Comparison of ENCODE assay signal across 25 cellular contexts in genomic region chr12:54744590-54744989, GRCh38.
DNase-seq lines count a peak whose midpoint lies in the region; ATAC-seq, FAIRE-seq and TF ChIP-seq lines count a peak whose summit lies in the region.
"Had no signal": no experiment of that assay in that cellular context is flagged by ENCODE, and none has a peak within 500 bp of the region (broad histone marks: within the 10 kb centered on the region; RNA-seq: fewer than 3 reads in every experiment).

No MANE protein-coding gene starts in this region.

- DNase-seq in Caco-2, result peak; percentile 27 to 42
- no peak for DNase-seq in effector memory CD8-positive, alpha-beta T cell
- no peak for DNase-seq in immature natural killer cell
- peak; percentile 50 for DNase-seq in HepG2 (ENCODE audit: low spot score)
- DNase-seq in prostate gland (ENCODE audit: low spot score), result no peak
- no peak for DNase-seq in sciatic nerve (ENCODE audit: low spot score)
- no peak for DNase-seq in smooth muscle cell (lab: John Stamatoyannopoulos, UW; ENCODE audit: unreplicated experiment)
- DNase-seq in PC-9, result no peak
- DNase-seq: AML-193; CD4-positive, alpha-beta T cell; CD8-positive, alpha-beta T cell; DMS 273 treated with DMSO at 0.1 percent for 48 hours; DMS153; DMS79; DND-41; EL; GDM1 had no signal

- in situ Hi-C loops in HepG2 (cut with HindIII; ENCODE audit: extremely low pct_ligation_motif_present, low pct_unique_long_range_greater_than_20kb), result no loop called here

- H3K9me2 ChIP-seq in PC-9 (ENCODE audit: insufficient read depth), result no peaks in the 10 kb centered on the region

- peaks cover 11% of the 10 kb centered on the region for H3K27me3 Mint-ChIP-seq in Caco-2 (ENCODE audit: insufficient read depth, unreplicated experiment)
- H3K27me3 Mint-ChIP-seq in effector memory CD8-positive, alpha-beta T cell, result peaks cover 0 to 6% of the 10 kb centered on the region in 2 donors
- peaks cover 0 to 3% (median 2%) of the 10 kb centered on the region in 3 donors for H3K27me3 Mint-ChIP-seq in immature natural killer cell (ENCODE audit: low read depth in 3 of 3)
- H3K27me3 Mint-ChIP-seq: CD4-positive, alpha-beta T cell had no signal

- H3K36me3 ChIP-seq in Caco-2 (ENCODE audit: control insufficient read depth, insufficient read depth, low read length), result no peaks in the 10 kb centered on the region
- no peaks in the 10 kb centered on the region for H3K36me3 ChIP-seq in HepG2 (replicated peaks in 1 of 2; ENCODE audit: control insufficient read depth in 1 of 2, insufficient read depth in 2 of 2, low read length in 2 of 2)
- no peaks in the 10 kb centered on the region for H3K36me3 ChIP-seq in prostate gland
- no peaks in the 10 kb centered on the region for H3K36me3 ChIP-seq in smooth muscle cell (ENCODE audit: low read depth)
- H3K36me3 ChIP-seq in PC-9 (ENCODE audit: low read depth), result no peaks in the 10 kb centered on the region
- H3K36me3 ChIP-seq: BLaER1 treated with 17β-estradiol and CSF1 and Interleukin-3, amounts not matched to agents 10 nM and 100 nM had no signal

- H2AFZ ChIP-seq in HepG2 (ENCODE audit: low read length), result no peak overlapping the region
- H2AFZ ChIP-seq in smooth muscle cell (ENCODE audit: low read depth), result no peak overlapping the region
- H2AFZ ChIP-seq in PC-9, result no peak overlapping the region

- TF ChIP-seq EP300 in HepG2 (IDR thresholded peaks at IDR 0.05; ENCODE audit: low read depth in 2 of 2, low read length in 2 of 2) (no peak; a peak in 1 of 4 replicates), HepG2 (CRISPR knock-in tag; IDR thresholded peaks at IDR 0.05; ENCODE audit: borderline replicate concordance) (no peak)

- 0% methylated on average over 2 of the region's 2 CpGs for WGBS in HepG2 (ENCODE audit: low lambda C conversion rate)
- 57% methylated on average over 2 of the region's 2 CpGs for WGBS in prostate gland
- 70% methylated on average over 2 of the region's 2 CpGs for WGBS in smooth muscle cell (ENCODE audit: low lambda C conversion rate)

- TF ChIP-seq POLR2A in HepG2 (IDR thresholded peaks at IDR 0.05; ENCODE audit: insufficient read depth in 1 of 2, low read depth in 2 of 2, low read length in 2 of 2), result no peak
- TF ChIP-seq POLR2A in prostate gland (IDR thresholded peaks at IDR 0.05), result no peak

- H3K27ac Mint-ChIP-seq in Caco-2 (ENCODE audit: unreplicated experiment), result no peak overlapping the region
- H3K27ac Mint-ChIP-seq in effector memory CD8-positive, alpha-beta T cell, result peak overlapping the region; percentile 14 to 89
- peak overlapping the region in 5 of 6 donors; percentile 2 to 91 (median 56) for H3K27ac Mint-ChIP-seq in immature natural killer cell
- H3K27ac Mint-ChIP-seq: B cell; CD4-positive, alpha-beta T cell; CD8-positive, alpha-beta T cell had no signal

- H3K4me1 Mint-ChIP-seq in Caco-2 (ENCODE audit: low read depth, unreplicated experiment) (no peaks in the 10 kb centered on the region), immature natural killer cell (peaks cover 56 to 63% of the 10 kb centered on the region in 2 donors)
- H3K4me1 Mint-ChIP-seq in effector memory CD8-positive, alpha-beta T cell (ENCODE audit: low read depth in 2 of 2), result peaks cover 32 to 41% of the 10 kb centered on the region in 2 donors

- no peak overlapping the region for H3K4me3 ChIP-seq in Caco-2 (ENCODE audit: low read depth, low read length)
- H3K4me3 ChIP-seq in HepG2 (replicated peaks in 1 of 3; ENCODE audit: insufficient read depth in 1 of 3, low read depth in 2 of 3, low read length in 3 of 3), result no peak overlapping the region
- no peak overlapping the region for H3K4me3 ChIP-seq in prostate gland
- H3K4me3 ChIP-seq in smooth muscle cell, result no peak overlapping the region
- no peak overlapping the region for H3K4me3 ChIP-seq in PC-9
- H3K4me3 ChIP-seq: A549; BLaER1 treated with 17β-estradiol and CSF1 and Interleukin-3, amounts not matched to agents 10 nM and 100 nM; GM12878 had no signal

- H3K9me3 ChIP-seq in Caco-2 (no peaks in the 10 kb centered on the region; the same call in 1 of the 2 replicates), HepG2 (ENCODE audit: low read length) (peaks cover 10% of the 10 kb centered on the region; the same call in 1 of the 2 replicates), prostate gland (no peaks in the 10 kb centered on the region), smooth muscle cell (replicated peaks; ENCODE audit: low read depth) (no peaks in the 10 kb centered on the region), PC-9 (ENCODE audit: insufficient read depth, low read depth) (no peaks in the 10 kb centered on the region)
- H3K9me3 ChIP-seq: A549 had no signal

- intact Hi-C loops in Caco-2 (cut with micrococcal nuclease; ENCODE audit: unreplicated experiment) (no loop called here), HepG2 (cut with micrococcal nuclease; ENCODE audit: unreplicated experiment) (no loop called here), prostate gland (cut with DNase I) (no loop called here), sciatic nerve (cut with DNase I) (no loop called here), PC-9 (cut with micrococcal nuclease; ENCODE audit: unreplicated experiment) (no loop called here)

- BruUV-seq in Caco-2 (replicated peaks; lab: Mats Ljungman, UMichigan) (no TSS peak), HepG2 (replicated peaks; lab: Mats Ljungman, UMichigan) (no TSS peak), PC-9 (replicated peaks; lab: Mats Ljungman, UMichigan) (no TSS peak)

- H3K79me2 ChIP-seq in HepG2 (ENCODE audit: insufficient read depth, low read length) (no peaks in the 10 kb centered on the region), smooth muscle cell (ENCODE audit: low read depth) (no peaks in the 10 kb centered on the region), PC-9 (ENCODE audit: low read depth) (no peaks in the 10 kb centered on the region)

- H3K4me2 ChIP-seq in HepG2 (ENCODE audit: low read depth, low read length) (no peak overlapping the region), smooth muscle cell (no peak overlapping the region), PC-9 (no peak overlapping the region)
- H3K4me2 ChIP-seq: A549; BLaER1 treated with 17β-estradiol and CSF1 and Interleukin-3, amounts not matched to agents 10 nM and 100 nM had no signal

- FAIRE-seq in HepG2 (lab: Jason Lieb, UNC), result peak; percentile 18
- FAIRE-seq: A549, GM12878, GM12892, GM18507 had no signal

- H3K36me3 Mint-ChIP-seq in Caco-2 (ENCODE audit: insufficient read depth, unreplicated experiment) (no peaks in the 10 kb centered on the region), immature natural killer cell (peaks cover 0 to 7% (median 0%) of the 10 kb centered on the region in 3 donors)
- peaks cover 4% of the 10 kb centered on the region for H3K36me3 Mint-ChIP-seq in effector memory CD8-positive, alpha-beta T cell (ENCODE audit: insufficient read depth)
- H3K36me3 Mint-ChIP-seq: CD8-positive, alpha-beta T cell had no signal

- no peaks in the 10 kb centered on the region for H3K4me1 ChIP-seq in Caco-2
- no peaks in the 10 kb centered on the region for H3K4me1 ChIP-seq in HepG2 (ENCODE audit: insufficient read depth, low read length)
- no peaks in the 10 kb centered on the region for H3K4me1 ChIP-seq in prostate gland (replicated peaks)
- H3K4me1 ChIP-seq in smooth muscle cell (ENCODE audit: low read depth), result no peaks in the 10 kb centered on the region
- no peaks in the 10 kb centered on the region for H3K4me1 ChIP-seq in PC-9 (replicated peaks; ENCODE audit: insufficient read depth)
- H3K4me1 ChIP-seq: A549 had no signal

- CTCF ChIA-PET in Caco-2 (lab: Charles Lee) (no interaction called here), HepG2 (lab: Yijun Ruan, JAX; ENCODE audit: low intra/inter-chr PET ratio, low total read pairs) (no interaction called here), PC-9 (lab: Charles Lee) (no interaction called here)

- no peaks in the 10 kb centered on the region for H3K27me3 ChIP-seq in Caco-2 (replicated peaks; ENCODE audit: control insufficient read depth, insufficient read depth, low read length)
- no peaks in the 10 kb centered on the region for H3K27me3 ChIP-seq in HepG2 (ENCODE audit: control insufficient read depth in 1 of 2, insufficient read depth in 2 of 2, low read length in 2 of 2)
- H3K27me3 ChIP-seq in prostate gland (replicated peaks; ENCODE audit: insufficient read depth), result no peaks in the 10 kb centered on the region
- H3K27me3 ChIP-seq in smooth muscle cell (ENCODE audit: low read depth), result no peaks in the 10 kb centered on the region
- H3K27me3 ChIP-seq in PC-9 (ENCODE audit: insufficient read depth, low read depth), result no peaks in the 10 kb centered on the region
- H3K27me3 ChIP-seq: BLaER1 treated with 17β-estradiol and CSF1 and Interleukin-3, amounts not matched to agents 10 nM and 100 nM had no signal

- no peak for TF ChIP-seq CTCF in Caco-2 (IDR thresholded peaks at IDR 0.05; ENCODE audit: insufficient read depth in 1 of 2, low read depth in 1 of 2, low read length in 1 of 2, severe bottlenecking in 1 of 2, unreplicated experiment in 1 of 2)
- TF ChIP-seq CTCF in HepG2 (CRISPR knock-in tag; IDR thresholded peaks at IDR 0.05), result no peak
- TF ChIP-seq CTCF in prostate gland (IDR thresholded peaks at IDR 0.05), result no peak
- TF ChIP-seq CTCF in smooth muscle cell (IDR thresholded peaks at IDR 0.05; ENCODE audit: borderline replicate concordance, insufficient read depth, poor library complexity, severe bottlenecking), result no peak
- TF ChIP-seq CTCF in PC-9 (conservative IDR thresholded peaks at IDR 0.05), result no peak

- H3F3A ChIP-seq in smooth muscle cell (ENCODE audit: low read depth), result no peaks in the 10 kb centered on the region
- H3F3A ChIP-seq in PC-9 (ENCODE audit: insufficient read depth, low read depth), result no peaks in the 10 kb centered on the region

- POLR2A ChIA-PET in Caco-2 (lab: Charles Lee) (no interaction called here), HepG2 (lab: Yijun Ruan, JAX) (no interaction called here), PC-9 (lab: Charles Lee; ENCODE audit: unreplicated experiment) (no interaction called here)

- H3K9ac ChIP-seq in HepG2 (ENCODE audit: insufficient read depth, low read depth, low read length), result no peak overlapping the region
- no peak overlapping the region for H3K9ac ChIP-seq in smooth muscle cell (ENCODE audit: low read depth)
- H3K9ac ChIP-seq: BLaER1 treated with 17β-estradiol and CSF1 and Interleukin-3, amounts not matched to agents 10 nM and 100 nM had no signal

- H3K4me3 Mint-ChIP-seq in Caco-2 (ENCODE audit: unreplicated experiment) (no peak overlapping the region), immature natural killer cell (no peak overlapping the region)
- H3K4me3 Mint-ChIP-seq in effector memory CD8-positive, alpha-beta T cell, result no peak overlapping the region
- H3K4me3 Mint-ChIP-seq: B cell; CD4-positive, alpha-beta T cell; CD8-positive, alpha-beta T cell had no signal

- H3K9me3 Mint-ChIP-seq in Caco-2 (ENCODE audit: unreplicated experiment) (peaks cover 10% of the 10 kb centered on the region), immature natural killer cell (peaks cover 0 to 3% (median 0%) of the 10 kb centered on the region in 6 donors)
- H3K9me3 Mint-ChIP-seq in effector memory CD8-positive, alpha-beta T cell, result peaks cover 0 to 7% of the 10 kb centered on the region in 2 donors
- H3K9me3 Mint-ChIP-seq: CD4-positive, alpha-beta T cell had no signal

- H4K20me1 ChIP-seq in HepG2 (ENCODE audit: insufficient read depth, low read length) (no peaks in the 10 kb centered on the region), smooth muscle cell (ENCODE audit: low read depth) (no peaks in the 10 kb centered on the region), PC-9 (ENCODE audit: insufficient read depth) (no peaks in the 10 kb centered on the region)
- H4K20me1 ChIP-seq: BLaER1 treated with 17β-estradiol and CSF1 and Interleukin-3, amounts not matched to agents 10 nM and 100 nM had no signal

- TF ChIP-seq RAD21 in HepG2 (CRISPR knock-in tag; IDR thresholded peaks at IDR 0.05), result no peak

- ATAC-seq in effector memory CD8-positive, alpha-beta T cell (replicated peaks), result no peak
- ATAC-seq in HepG2 (peak; percentile 63), sciatic nerve (no peak)
- ATAC-seq: A549; CD8-positive, alpha-beta T cell; GM12878 had no signal

- H3K27ac ChIP-seq in HepG2 (ENCODE audit: extremely low read length, insufficient read depth, low read length) (no peak overlapping the region), prostate gland (no peak overlapping the region), smooth muscle cell (ENCODE audit: low read depth) (no peak overlapping the region), PC-9 (no peak overlapping the region)
- H3K27ac ChIP-seq: 22Rv1; A549; BLaER1 treated with 17β-estradiol and CSF1 and Interleukin-3, amounts not matched to agents 10 nM and 100 nM; C4-2B had no signal

Comparison
In these comparisons a context has a peak if more than half of its experiments do, and no peak if none do; other contexts are left out.
1. DNase-seq: peak in Caco-2 (2 of 2) and HepG2 (single experiment); none in effector memory CD8-positive, alpha-beta T cell (0 of 3), immature natural killer cell (0 of 3), prostate gland (single experiment), sciatic nerve (single experiment), smooth muscle cell (single experiment) and PC-9 (0 of 2).